24 cellular contexts compared by ENCODE assay signal in genomic region chr6:44701637-44702101, GRCh38.
DNase-seq lines count a peak whose midpoint lies in the region; ATAC-seq, FAIRE-seq and TF ChIP-seq lines count a peak whose summit lies in the region.
"Had no signal": no experiment of that assay in that cellular context is flagged by ENCODE, and none has a peak within 500 bp of the region (broad histone marks: within the 10 kb centered on the region; RNA-seq: fewer than 3 reads in every experiment).

No MANE protein-coding gene starts in this region.

- in situ Hi-C loops in GM23248 (cut with MboI) = no loop called here

- H3K4me1 ChIP-seq in GM23248 (ENCODE audit: insufficient read depth) = peaks cover 37% of the 10 kb centered on the region
- H3K4me1 ChIP-seq in neural progenitor cell = peaks cover 7% of the 10 kb centered on the region
- H3K4me1 ChIP-seq: body of pancreas, prostate gland, upper lobe of right lung had no signal

- peak; percentile 28 for FAIRE-seq in bronchial epithelial cell (lab: Jason Lieb, UNC)

- H3K9me2 ChIP-seq in GM23248 (ENCODE audit: insufficient read depth) = no peaks in the 10 kb centered on the region

- H2AFZ ChIP-seq in GM23248 = peak overlapping the region; percentile 77
- H2AFZ ChIP-seq in neural progenitor cell (replicated peaks) = peak overlapping the region; percentile 77

- H4K20me1 ChIP-seq in GM23248 (ENCODE audit: insufficient read depth) = no peaks in the 10 kb centered on the region
- H4K20me1 ChIP-seq in neural progenitor cell (ENCODE audit: low read depth) = no peaks in the 10 kb centered on the region

- no peaks in the 10 kb centered on the region for H3K36me3 ChIP-seq in GM23248 (ENCODE audit: low read depth)
- no peaks in the 10 kb centered on the region for H3K36me3 ChIP-seq in bronchial epithelial cell (ENCODE audit: control insufficient read depth, insufficient read depth, low read length)
- no peaks in the 10 kb centered on the region for H3K36me3 ChIP-seq in neural progenitor cell
- H3K36me3 ChIP-seq: prostate gland, upper lobe of right lung had no signal

- H3F3A ChIP-seq in GM23248 (ENCODE audit: insufficient read depth) = peaks cover 38% of the 10 kb centered on the region
- H3F3A ChIP-seq in neural progenitor cell (ENCODE audit: low read depth) = no peaks in the 10 kb centered on the region

- H3K27ac ChIP-seq in GM23248 = peak overlapping the region; percentile 51
- no peak overlapping the region for H3K27ac ChIP-seq in neural progenitor cell
- H3K27ac ChIP-seq: body of pancreas, KMS-11, prostate gland, upper lobe of right lung had no signal

- DNase-seq in activated naive CD8-positive, alpha-beta T cell treated with anti-CD3 and anti-CD28 coated beads, Interleukin-2, amount 50 U/mL, for 24 hours = no peak
- DNase-seq in GM23248 (peak; percentile 77), bronchial epithelial cell (ENCODE audit: low read depth) (no peak), neural progenitor cell (ENCODE audit: low spot score) (peak; percentile 76), OCI-M1 (lab: John Stamatoyannopoulos, UW) (no peak), NCI-H748 (lab: John Stamatoyannopoulos, UW; ENCODE audit: unreplicated experiment) (no peak)
- DNase-seq: activated CD4-positive, alpha-beta T cell treated with anti-CD3 and anti-CD28 coated beads, Interleukin-2, amount 50 U/mL, for 48 hours; body of pancreas; CD4-positive, alpha-beta T cell; cortex of kidney; DMS153; foreskin melanocyte; NCI-H2029; NCI-H510A; SHP77 treated with DMSO at 0.1 percent for 48 hours; stimulated activated CD4-positive, alpha-beta T cell treated with anti-CD3 and anti-CD28 coated beads, Interleukin-4, amount 100 ng/mL, for 24 hours; upper lobe of right lung had no signal

- no peaks in the 10 kb centered on the region for H3K27me3 Mint-ChIP-seq in activated naive CD8-positive, alpha-beta T cell
- H3K27me3 Mint-ChIP-seq in activated naive CD8-positive, alpha-beta T cell treated with anti-CD3 and anti-CD28 coated beads, Interleukin-2, amount 50 U/mL, for 24 hours = no peaks in the 10 kb centered on the region
- peaks cover 5% of the 10 kb centered on the region for H3K27me3 Mint-ChIP-seq in neural progenitor cell (ENCODE audit: insufficient read depth, low read depth)
- H3K27me3 Mint-ChIP-seq: activated naive CD4-positive, alpha-beta T cell treated with anti-CD3 and anti-CD28 coated beads, Interleukin-2, amount 50 U/mL, for 24 hours; CD4-positive, alpha-beta T cell had no signal

- H3K27ac Mint-ChIP-seq in activated naive CD8-positive, alpha-beta T cell = no peak overlapping the region
- H3K27ac Mint-ChIP-seq in activated naive CD8-positive, alpha-beta T cell treated with anti-CD3 and anti-CD28 coated beads, Interleukin-2, amount 50 U/mL, for 24 hours = no peak overlapping the region
- no peak overlapping the region for H3K27ac Mint-ChIP-seq in neural progenitor cell
- H3K27ac Mint-ChIP-seq: activated naive CD4-positive, alpha-beta T cell treated with anti-CD3 and anti-CD28 coated beads, Interleukin-2, amount 50 U/mL, for 24 hours; CD4-positive, alpha-beta T cell; T-cell had no signal

- H3K36me3 Mint-ChIP-seq in activated naive CD8-positive, alpha-beta T cell = no peaks in the 10 kb centered on the region
- H3K36me3 Mint-ChIP-seq in activated naive CD8-positive, alpha-beta T cell treated with anti-CD3 and anti-CD28 coated beads, Interleukin-2, amount 50 U/mL, for 24 hours (ENCODE audit: low read depth) = no peaks in the 10 kb centered on the region
- H3K36me3 Mint-ChIP-seq in neural progenitor cell = no peaks in the 10 kb centered on the region
- H3K36me3 Mint-ChIP-seq: T-cell had no signal

- H3K9me3 ChIP-seq in GM23248 (ENCODE audit: low read depth) (no peaks in the 10 kb centered on the region), neural progenitor cell (ENCODE audit: low read depth) (no peaks in the 10 kb centered on the region)
- H3K9me3 ChIP-seq: body of pancreas, prostate gland, upper lobe of right lung had no signal

- H3K4me3 ChIP-seq in GM23248 (peak overlapping the region; percentile 45), bronchial epithelial cell (ENCODE audit: low read depth, low read length) (no peak overlapping the region), neural progenitor cell (no peak overlapping the region)
- H3K4me3 ChIP-seq: body of pancreas, prostate gland, upper lobe of right lung had no signal

- H3K4me2 ChIP-seq in GM23248 (ENCODE audit: unreplicated experiment) (peak overlapping the region; percentile 64), neural progenitor cell (peak overlapping the region; percentile 19)

- H3K4me3 Mint-ChIP-seq in activated naive CD8-positive, alpha-beta T cell = peak overlapping the region; percentile 21
- no peak overlapping the region for H3K4me3 Mint-ChIP-seq in activated naive CD8-positive, alpha-beta T cell treated with anti-CD3 and anti-CD28 coated beads, Interleukin-2, amount 50 U/mL, for 24 hours
- H3K4me3 Mint-ChIP-seq in neural progenitor cell = no peak overlapping the region
- H3K4me3 Mint-ChIP-seq: activated naive CD4-positive, alpha-beta T cell treated with anti-CD3 and anti-CD28 coated beads, Interleukin-2, amount 50 U/mL, for 24 hours; CD4-positive, alpha-beta T cell; neural crest cell; T-cell had no signal

- H3K4me1 Mint-ChIP-seq in activated naive CD8-positive, alpha-beta T cell (ENCODE audit: low read depth) = peaks cover 8% of the 10 kb centered on the region
- H3K4me1 Mint-ChIP-seq in activated naive CD8-positive, alpha-beta T cell treated with anti-CD3 and anti-CD28 coated beads, Interleukin-2, amount 50 U/mL, for 24 hours = peaks cover 29% of the 10 kb centered on the region
- peaks cover 20% of the 10 kb centered on the region for H3K4me1 Mint-ChIP-seq in neural progenitor cell

- WGBS in GM23248 (ENCODE audit: low coverage in 1 of 2, low lambda C conversion rate in 2 of 2, missing lambda C conversion rate in 2 of 2), 2 experiments = 4 to 6% methylated on average over 12 of the region's 12 CpGs

- TF ChIP-seq CTCF in bronchial epithelial cell (IDR thresholded peaks at IDR 0.05; ENCODE audit: insufficient read depth, low read length, severe bottlenecking) (no peak), neural progenitor cell (IDR thresholded peaks at IDR 0.05) (no peak)

- ATAC-seq in activated naive CD8-positive, alpha-beta T cell treated with anti-CD3 and anti-CD28 coated beads, Interleukin-2, amount 50 U/mL, for 24 hours = no peak
- ATAC-seq in GM18873 (IDR thresholded peaks at IDR 0.05; ENCODE audit: low FRiP score, unreplicated experiment) = no peak
- ATAC-seq: body of pancreas, upper lobe of right lung had no signal

- H3K9ac ChIP-seq in GM23248 = peak overlapping the region; percentile 38
- no peak overlapping the region for H3K9ac ChIP-seq in neural progenitor cell
- H3K9ac ChIP-seq: KMS-11 had no signal

- H3K27me3 ChIP-seq in GM23248 (replicated peaks; ENCODE audit: insufficient read depth) (no peaks in the 10 kb centered on the region), bronchial epithelial cell (ENCODE audit: control insufficient read depth, insufficient read depth, low read length) (no peaks in the 10 kb centered on the region), neural progenitor cell (no peaks in the 10 kb centered on the region)
- H3K27me3 ChIP-seq: body of pancreas, upper lobe of right lung had no signal

- no peaks in the 10 kb centered on the region for H3K79me2 ChIP-seq in GM23248 (ENCODE audit: insufficient read depth)
- H3K79me2 ChIP-seq in neural progenitor cell (ENCODE audit: low read depth) = no peaks in the 10 kb centered on the region

- H3K9me3 Mint-ChIP-seq in activated naive CD8-positive, alpha-beta T cell (ENCODE audit: low read depth) = no peaks in the 10 kb centered on the region
- no peaks in the 10 kb centered on the region for H3K9me3 Mint-ChIP-seq in activated naive CD8-positive, alpha-beta T cell treated with anti-CD3 and anti-CD28 coated beads, Interleukin-2, amount 50 U/mL, for 24 hours
- H3K9me3 Mint-ChIP-seq in neural progenitor cell = no peaks in the 10 kb centered on the region
- H3K9me3 Mint-ChIP-seq: activated naive CD4-positive, alpha-beta T cell treated with anti-CD3 and anti-CD28 coated beads, Interleukin-2, amount 50 U/mL, for 24 hours; CD4-positive, alpha-beta T cell; T-cell had no signal

Comparison
In these comparisons a context has a peak if more than half of its experiments do, and no peak if none do; other contexts are left out.
1. DNase-seq: peak in GM23248 (single experiment) and neural progenitor cell (single experiment); none in activated naive CD8-positive, alpha-beta T cell treated with anti-CD3 and anti-CD28 coated beads, Interleukin-2, amount 50 U/mL, for 24 hours (single experiment), bronchial epithelial cell (single experiment), OCI-M1 (single experiment) and NCI-H748 (single experiment).